Comparison of ENCODE assay signal across 20 cellular contexts in genomic region chr9:2354856-2355255, GRCh38.
DNase-seq lines count a peak whose midpoint lies in the region; ATAC-seq, FAIRE-seq and TF ChIP-seq lines count a peak whose summit lies in the region.
"Had no signal": no experiment of that assay in that cellular context is flagged by ENCODE, and none has a peak within 500 bp of the region (broad histone marks: within the 10 kb centered on the region; RNA-seq: fewer than 3 reads in every experiment).

No MANE protein-coding gene starts in this region.

- peaks cover 2% of the 10 kb centered on the region for H3K4me1 ChIP-seq in keratinocyte (ENCODE audit: control insufficient read depth, extremely low read depth, insufficient read depth, low read length)
- H3K4me1 ChIP-seq: BE2C had no signal

- H2AFZ ChIP-seq in keratinocyte (ENCODE audit: control insufficient read depth, low read length) = peak overlapping the region; percentile 32

- no peaks in the 10 kb centered on the region for H3K9me1 ChIP-seq in keratinocyte (ENCODE audit: control insufficient read depth, extremely low read depth, insufficient read depth, low read length)

- H3K4me3 ChIP-seq in SK-N-MC (peak overlapping the region; percentile 20; the same call in 1 of the 2 replicates), keratinocyte (ENCODE audit: control insufficient read depth in 2 of 3, extremely low read depth in 1 of 3, insufficient read depth in 2 of 3, low read depth in 1 of 3, low read length in 3 of 3) (no peak overlapping the region)

- H3K4me1 Mint-ChIP-seq in osteocyte (ENCODE audit: unreplicated experiment) = peaks cover 14% of the 10 kb centered on the region
- H3K4me1 Mint-ChIP-seq: CD4-positive, CD25-positive, alpha-beta regulatory T cell; CD8-positive, alpha-beta memory T cell had no signal

- H3K27me3 ChIP-seq in keratinocyte (ENCODE audit: control insufficient read depth, extremely low read depth, insufficient read depth, low read length) = no peaks in the 10 kb centered on the region
- H3K27me3 ChIP-seq: BE2C had no signal

- DNase-seq in SK-N-MC (ENCODE audit: low read depth, low spot score) (no peak), keratinocyte (ENCODE audit: low read depth, low spot score) (no peak), osteocyte (ENCODE audit: extremely low spot score, unreplicated experiment) (no peak), D721Med (ENCODE audit: insufficient read length, low spot score) (no peak), erythroblast (lab: John Stamatoyannopoulos, UW) (no peak), T-helper 2 cell (no peak)
- DNase-seq: ACHN; BE2C; C1 segment of cervical spinal cord; CD4-positive, CD25-positive, alpha-beta regulatory T cell; CD8-positive, alpha-beta memory T cell; COR-L47; GDM1; GOT3; H9 had no signal

- ATAC-seq in GM19455 (IDR thresholded peaks at IDR 0.05; ENCODE audit: unreplicated experiment) = no peak

- peak overlapping the region; percentile 6 for H3K27ac Mint-ChIP-seq in osteocyte (ENCODE audit: unreplicated experiment)
- H3K27ac Mint-ChIP-seq: CD4-positive, CD25-positive, alpha-beta regulatory T cell; CD8-positive, alpha-beta memory T cell; H9 had no signal

- no peak overlapping the region for H3K9ac ChIP-seq in SK-N-MC (ENCODE audit: insufficient read length)
- no peak overlapping the region for H3K9ac ChIP-seq in keratinocyte (ENCODE audit: control insufficient read depth, extremely low read depth, insufficient read depth, low read length)

- FAIRE-seq in keratinocyte (lab: Jason Lieb, UNC) (no peak), D721Med (lab: Jason Lieb, UNC) (no peak)
- FAIRE-seq: A204.1, GM12892, GM18507 had no signal

- no peaks in the 10 kb centered on the region for H3K79me2 ChIP-seq in keratinocyte (ENCODE audit: control insufficient read depth, insufficient read depth, low read length)

- H3K9me3 ChIP-seq in SK-N-MC (ENCODE audit: low read depth, low read length) = no peaks in the 10 kb centered on the region
- no peaks in the 10 kb centered on the region for H3K9me3 ChIP-seq in keratinocyte (ENCODE audit: control insufficient read depth, low read depth, low read length)
- H3K9me3 ChIP-seq: BE2C had no signal

- H3K27ac ChIP-seq in SK-N-MC (0 out of 2 replicates have a peak overlapping the region, but pooled peaks have one; percentile 16), keratinocyte (ENCODE audit: control insufficient read depth, insufficient read depth, low read length) (no peak overlapping the region)
- H3K27ac ChIP-seq: HL-60 had no signal

- H3K4me2 ChIP-seq in keratinocyte (ENCODE audit: control insufficient read depth, extremely low read depth, insufficient read depth, low read depth, low read length) = no peak overlapping the region

- peaks cover 3% of the 10 kb centered on the region for H3K9me3 Mint-ChIP-seq in osteocyte (ENCODE audit: unreplicated experiment)
- H3K9me3 Mint-ChIP-seq: CD8-positive, alpha-beta memory T cell; H9 had no signal

- no peak overlapping the region for H3K4me3 Mint-ChIP-seq in osteocyte (ENCODE audit: unreplicated experiment)
- H3K4me3 Mint-ChIP-seq: CD4-positive, CD25-positive, alpha-beta regulatory T cell; CD8-positive, alpha-beta memory T cell; H9 had no signal

- TF ChIP-seq POLR2A in erythroblast (IDR thresholded peaks at IDR 0.05; ENCODE audit: low read length) = no peak

- no peak for TF ChIP-seq CTCF in keratinocyte (optimal IDR thresholded peaks at IDR 0.05 in 1 of 3, IDR thresholded peaks at IDR 0.05 in 1 of 3, conservative IDR thresholded peaks at IDR 0.05 in 1 of 3; ENCODE audit: extremely low read depth in 1 of 3, insufficient read depth in 2 of 3, low read length in 3 of 3)
- TF ChIP-seq CTCF in osteocyte (IDR thresholded peaks at IDR 0.05) = no peak
- TF ChIP-seq CTCF in D721Med (IDR thresholded peaks at IDR 0.05; ENCODE audit: insufficient read depth, missing control alignments) = no peak

- peaks cover 4% of the 10 kb centered on the region for H3K27me3 Mint-ChIP-seq in osteocyte (ENCODE audit: unreplicated experiment)

- H3K36me3 Mint-ChIP-seq in osteocyte (ENCODE audit: unreplicated experiment) = peaks cover 1% of the 10 kb centered on the region
- H3K36me3 Mint-ChIP-seq: CD4-positive, CD25-positive, alpha-beta regulatory T cell; CD8-positive, alpha-beta memory T cell had no signal

- dilution Hi-C loops in keratinocyte (cut with MboI; ENCODE audit: extremely low pct_ligation_motif_present, low sequenced_read_pairs) = no loop called here

- H4K20me1 ChIP-seq in keratinocyte (ENCODE audit: control insufficient read depth, extremely low read depth, insufficient read depth, low read length) = no peaks in the 10 kb centered on the region

- no peaks in the 10 kb centered on the region for H3K36me3 ChIP-seq in SK-N-MC (ENCODE audit: insufficient read depth, low read length)
- H3K36me3 ChIP-seq in keratinocyte (ENCODE audit: control insufficient read depth in 2 of 2, extremely low read depth in 1 of 2, insufficient read depth in 2 of 2, low read length in 2 of 2) = no peaks in the 10 kb centered on the region
- H3K36me3 ChIP-seq: BE2C had no signal
